Comparison of ENCODE assay signal across 13 cellular contexts in the genomic region with DNA sequence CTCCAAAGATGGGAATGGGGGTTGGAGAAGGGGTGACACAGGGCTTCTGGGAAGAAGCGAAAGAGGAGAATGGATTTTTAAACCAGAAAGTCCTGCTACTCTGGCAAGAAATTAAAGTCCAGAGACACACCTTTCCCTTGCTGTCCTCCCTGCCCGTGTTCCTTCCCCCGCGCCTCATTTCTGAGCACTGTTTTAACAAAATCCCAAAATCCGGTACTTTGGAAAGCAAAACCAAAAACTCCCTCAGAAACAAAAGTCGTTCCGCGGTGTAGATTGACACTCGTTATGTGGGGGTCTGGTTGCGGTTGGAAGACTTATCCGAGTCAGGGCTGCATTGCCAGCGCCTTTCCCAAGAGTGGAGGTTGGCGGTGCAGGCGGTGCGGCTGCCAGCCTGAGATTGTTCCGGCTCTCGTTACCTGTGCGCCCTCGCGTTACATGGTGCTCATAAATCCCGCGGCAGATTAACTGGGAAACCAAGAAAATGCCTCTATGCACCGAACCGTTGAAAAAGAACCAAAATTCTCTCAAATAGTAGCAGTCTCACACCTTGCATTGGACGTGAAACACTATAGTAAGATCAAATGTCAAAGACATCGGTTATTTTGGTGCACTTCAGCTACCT.
DNase-seq lines count a peak whose midpoint lies in the region; ATAC-seq, FAIRE-seq and TF ChIP-seq lines count a peak whose summit lies in the region.
"Had no signal": no experiment of that assay in that cellular context is flagged by ENCODE, and none has a peak within 500 bp of the region (broad histone marks: within the 10 kb centered on the region; RNA-seq: fewer than 3 reads in every experiment).

No MANE protein-coding gene starts in this region.

- H3K27ac Mint-ChIP-seq in activated naive CD4-positive, alpha-beta T cell treated with anti-CD3 and anti-CD28 coated beads for 36 hours: no peak overlapping the region
- H3K27ac Mint-ChIP-seq: immature natural killer cell, T-helper 17 cell had no signal

- TF ChIP-seq CTCF in GM13977 (IDR thresholded peaks at IDR 0.05; ENCODE audit: extremely low read depth, insufficient read depth, missing control alignments): no peak
- TF ChIP-seq CTCF in K562 (IDR thresholded peaks at IDR 0.05 in 2 of 3, conservative IDR thresholded peaks at IDR 0.05 in 1 of 3; ENCODE audit: insufficient read depth in 2 of 3, low read depth in 1 of 3, low read length in 3 of 3): no peak
- no peak for TF ChIP-seq CTCF in sigmoid colon (IDR thresholded peaks at IDR 0.05)
- TF ChIP-seq CTCF in gastrocnemius medialis (IDR thresholded peaks at IDR 0.05 in 4 of 5, conservative IDR thresholded peaks at IDR 0.05 in 1 of 5): no peak

- POLR2A ChIA-PET in K562 (lab: Yijun Ruan, JAX): interaction anchor here (0.7 kb wide), 1 partner anchor 989 kb away, joined by 4 read pairs; no protein-coding TSS in a partner anchor

- peaks cover 92% of the 10 kb centered on the region for H3K27me3 Mint-ChIP-seq in activated naive CD4-positive, alpha-beta T cell treated with anti-CD3 and anti-CD28 coated beads for 36 hours (ENCODE audit: low read depth)

- H3K36me3 ChIP-seq in K562 (ENCODE audit: control insufficient read depth, insufficient read depth, low read length) (no peaks in the 10 kb centered on the region), iPS-20b (ENCODE audit: insufficient read depth, low read depth, low read length) (no peaks in the 10 kb centered on the region), sigmoid colon (no peaks in the 10 kb centered on the region), gastrocnemius medialis (no peaks in the 10 kb centered on the region)

- H3K27ac ChIP-seq in K562 (ENCODE audit: extremely low read depth, low read depth, low read length): no peak overlapping the region
- H3K27ac ChIP-seq in iPS-20b (ENCODE audit: low read length): no peak overlapping the region
- no peak overlapping the region for H3K27ac ChIP-seq in sigmoid colon
- no peak overlapping the region for H3K27ac ChIP-seq in gastrocnemius medialis

- H3K9me1 ChIP-seq in K562 (ENCODE audit: control insufficient read depth, insufficient read depth, low read length): no peaks in the 10 kb centered on the region

- DNase-seq in GM13977 (ENCODE audit: low spot score) (peak; percentile 9), K562 (ENCODE audit: extremely low read depth in 1 of 4, low spot score in 3 of 4) (no peak), sigmoid colon (no peak), erythroblast (lab: John Stamatoyannopoulos, UW) (no peak), gastrocnemius medialis (no peak)
- no peak for DNase-seq in stimulated activated CD4-positive, alpha-beta T cell treated with anti-CD3 and anti-CD28 coated beads, Interleukin-4, amount 100 ng/mL, for 24 hours
- no peak for DNase-seq in activated naive CD4-positive, alpha-beta T cell treated with anti-CD3 and anti-CD28 coated beads for 36 hours
- DNase-seq: activated CD8-positive, alpha-beta memory T cell treated with anti-CD3 and anti-CD28 coated beads, Interleukin-2, amount 50 U/mL, for 4 hours; immature natural killer cell; NCI-H69; stimulated activated CD8-positive, alpha-beta memory T cell treated with anti-CD3 and anti-CD28 coated beads, Interleukin-4, amount 100 ng/mL, for 48 hours; T-helper 17 cell had no signal

- peaks cover 23% of the 10 kb centered on the region for H3K4me1 Mint-ChIP-seq in activated naive CD4-positive, alpha-beta T cell treated with anti-CD3 and anti-CD28 coated beads for 36 hours (ENCODE audit: low read depth)
- H3K4me1 Mint-ChIP-seq: immature natural killer cell had no signal

- CTCF ChIA-PET in K562 (lab: Yijun Ruan, JAX; ENCODE audit: low intra/inter-chr PET ratio): interaction anchor here (0.6 to 3.8 kb wide), 3 partner anchors 59 to 252 kb away, joined by 3 to 48 read pairs (median 11); no protein-coding TSS in a partner anchor
- CTCF ChIA-PET in activated naive CD4-positive, alpha-beta T cell treated with anti-CD3 and anti-CD28 coated beads for 36 hours (lab: Charles Lee): interaction anchor here (0.6 to 1.1 kb wide), 5 partner anchors 9 to 228 kb away, joined by 3 to 4 read pairs (median 3); no protein-coding TSS in a partner anchor

- H3K79me2 ChIP-seq in K562 (ENCODE audit: control insufficient read depth, insufficient read depth, low read length): no peaks in the 10 kb centered on the region

- in situ Hi-C loops in GM13977 (cut with MboI; ENCODE audit: low pct_unique_long_range_greater_than_20kb, low sequenced_read_pairs, unreplicated experiment): loop anchor here (10.0 to 25.0 kb wide), 2 partner anchors 222 to 1005 kb away; partner anchors contain the start of gene MEIS2
- in situ Hi-C loops in K562 (cut with MboI): loop anchor here (10.0 to 25.0 kb wide), 2 partner anchors 222 to 1005 kb away; partner anchors contain the start of gene MEIS2
- in situ Hi-C loops in gastrocnemius medialis (cut with MboI; ENCODE audit: low sequenced_read_pairs in 4 of 4): loop anchor here in 3 of 4 donors (25.0 kb wide), 2 partner anchors 230 to 1005 kb away; partner anchors contain the start of gene MEIS2 (in 3 of the 3)

- WGBS in K562 (ENCODE audit: insufficient coverage, low coverage, missing lambda C conversion rate): 31% methylated on average over 24 of the region's 26 CpGs
- WGBS in sigmoid colon, 2 donors: 7 to 9% methylated on average over 26 of the region's 26 CpGs

- intact Hi-C loops in K562 (cut with micrococcal nuclease) (loop anchor here (1.0 to 10.0 kb wide), 3 partner anchors 224 to 378 kb away; no protein-coding TSS in a partner anchor), sigmoid colon (cut with DNase I) (loop anchor here (2.0 to 10.0 kb wide), 5 partner anchors 75 to 1128 kb away; no protein-coding TSS in a partner anchor), gastrocnemius medialis (cut with DNase I; ENCODE audit: low total_unique reads) (loop anchor here (5.0 to 10.0 kb wide), 2 partner anchors 220 to 252 kb away; partner anchors contain the start of gene MEIS2)
- intact Hi-C loops in activated naive CD4-positive, alpha-beta T cell treated with anti-CD3 and anti-CD28 coated beads for 36 hours (cut with micrococcal nuclease): loop anchor here (1.0 to 10.0 kb wide), 7 partner anchors 224 to 1368 kb away; partner anchors contain the start of gene CDIN1

- no peak overlapping the region for H3K4me2 ChIP-seq in K562 (ENCODE audit: insufficient read depth, low read length)

- H3K27me3 ChIP-seq in K562 (ENCODE audit: control insufficient read depth in 2 of 2, insufficient read depth in 2 of 2, low read length in 2 of 2) (peaks cover 3 to 13% of the 10 kb centered on the region in 2 experiments; a peak in 2 of 5 replicates), iPS-20b (ENCODE audit: insufficient read depth, low read length) (peaks cover 100% of the 10 kb centered on the region), sigmoid colon (peaks cover 0 to 9% (median 0%) of the 10 kb centered on the region in 3 donors), gastrocnemius medialis (peaks cover 99 to 100% (median 100%) of the 10 kb centered on the region in 3 donors)

- H3K9me3 Mint-ChIP-seq in activated naive CD4-positive, alpha-beta T cell treated with anti-CD3 and anti-CD28 coated beads for 36 hours: no peaks in the 10 kb centered on the region

- no peaks in the 10 kb centered on the region for H4K20me1 ChIP-seq in K562 (replicated peaks; ENCODE audit: control insufficient read depth, insufficient read depth, low read length)

- TF ChIP-seq RAD21 in K562 (CRISPR knock-in tag; conservative IDR thresholded peaks at IDR 0.05 in 1 of 2, IDR thresholded peaks at IDR 0.05 in 1 of 2): no peak

- no peak overlapping the region for H3K4me3 Mint-ChIP-seq in activated naive CD4-positive, alpha-beta T cell treated with anti-CD3 and anti-CD28 coated beads for 36 hours
- H3K4me3 Mint-ChIP-seq: immature natural killer cell, T-helper 17 cell had no signal

- TF ChIP-seq POLR2A in K562 (conservative IDR thresholded peaks at IDR 0.05) (no peak), sigmoid colon (IDR thresholded peaks at IDR 0.05) (no peak), erythroblast (IDR thresholded peaks at IDR 0.05; ENCODE audit: low read length) (no peak), gastrocnemius medialis (IDR thresholded peaks at IDR 0.05) (no peak)

- H3K36me3 Mint-ChIP-seq in activated naive CD4-positive, alpha-beta T cell treated with anti-CD3 and anti-CD28 coated beads for 36 hours (ENCODE audit: low read depth): no peaks in the 10 kb centered on the region

- H3K9ac ChIP-seq in K562 (ENCODE audit: insufficient read depth in 1 of 2, low read depth in 2 of 2, low read length in 2 of 2) (no peak overlapping the region), iPS-20b (ENCODE audit: low read depth, low read length) (no peak overlapping the region)

- no TSS peak for BruUV-seq in K562 (replicated peaks; lab: Mats Ljungman, UMichigan)

- no peaks in the 10 kb centered on the region for H3K9me3 ChIP-seq in K562 (replicated peaks; ENCODE audit: control insufficient read depth, insufficient read depth, low read depth, low read length)
- no peaks in the 10 kb centered on the region for H3K9me3 ChIP-seq in iPS-20b (ENCODE audit: insufficient read depth, low read depth, low read length)
- no peaks in the 10 kb centered on the region for H3K9me3 ChIP-seq in sigmoid colon
- no peaks in the 10 kb centered on the region for H3K9me3 ChIP-seq in gastrocnemius medialis

- FAIRE-seq in K562 (lab: Jason Lieb, UNC): peak; percentile 35

- no peak overlapping the region for H2AFZ ChIP-seq in K562 (ENCODE audit: low read depth, low read length)

- H3K4me3 ChIP-seq in K562: no peak overlapping the region
- 0 out of 2 replicates have a peak overlapping the region, but pooled peaks have one; percentile 3 for H3K4me3 ChIP-seq in iPS-20b (ENCODE audit: low read length)
- peak overlapping the region; percentile 23 to 47 (median 33) for H3K4me3 ChIP-seq in sigmoid colon
- peak overlapping the region in 1 of 4 donors; percentile 31 for H3K4me3 ChIP-seq in gastrocnemius medialis

- peaks cover 3 to 12% of the 10 kb centered on the region in 2 experiments; a peak in 4 of 5 replicates for H3K4me1 ChIP-seq in K562 (replicated peaks in 1 of 2; ENCODE audit: control insufficient read depth in 2 of 2, insufficient read depth in 2 of 2, low read length in 2 of 2)
- H3K4me1 ChIP-seq in iPS-20b (ENCODE audit: insufficient read depth, low read length): peaks cover 43% of the 10 kb centered on the region; the same call in 1 of the 2 replicates
- peaks cover 0 to 40% (median 27%) of the 10 kb centered on the region in 4 donors for H3K4me1 ChIP-seq in sigmoid colon
- peaks cover 11 to 16% of the 10 kb centered on the region in 2 donors for H3K4me1 ChIP-seq in gastrocnemius medialis

- ATAC-seq in K562 (no peak), gastrocnemius medialis (no peak)
- ATAC-seq: T-helper 17 cell had no signal

- no peak for TF ChIP-seq EP300 in K562 (IDR thresholded peaks at IDR 0.05; ENCODE audit: low read length)
- no peak for TF ChIP-seq EP300 in sigmoid colon (IDR thresholded peaks at IDR 0.05)

TF ChIP-seq in K562, 482 proteins besides CTCF, POLR2A, EP300 and RAD21 (continues in another document):
- TF ChIP-seq CBX8 (IDR thresholded peaks at IDR 0.05; ENCODE audit: borderline replicate concordance, extremely low read depth, low read depth, low read length, poor library complexity, severe bottlenecking) (peak; percentile 93), BMI1 (IDR thresholded peaks at IDR 0.05; ENCODE audit: low read length) (no peak), TEAD1 (CRISPR knock-in tag; IDR thresholded peaks at IDR 0.05) (no peak), ZNF23 (CRISPR knock-in tag; IDR thresholded peaks at IDR 0.05) (no peak)
